Comparison of ENCODE assay signal across 18 cellular contexts in genomic region chr6:169709293-169709692, GRCh38. TPM values are rescaled to one million over a fixed set of nuclear protein-coding genes. Genes with fewer than 3 reads are reported as not detected.
DNase-seq lines count a peak whose midpoint lies in the region; ATAC-seq and TF ChIP-seq lines count a peak whose summit lies in the region.
"Had no signal": no experiment of that assay in that cellular context is flagged by ENCODE, and none has a peak within 500 bp of the region (broad histone marks: within the 10 kb centered on the region; RNA-seq: fewer than 3 reads in every experiment).

No MANE protein-coding gene starts in this region.

- DNase-seq in MCF 10A (ENCODE audit: unreplicated experiment) (no peak), breast epithelium (ENCODE audit: low spot score in 2 of 2) (no peak), IMR-90 (no peak), progenitor cell of endocrine pancreas (ENCODE audit: low spot score, unreplicated experiment) (no peak), substantia nigra (lab: John Stamatoyannopoulos, UW) (no peak), tibial nerve (ENCODE audit: low spot score in 2 of 2) (no peak)
- DNase-seq in activated CD4-positive, alpha-beta T cell treated with anti-CD3 and anti-CD28 coated beads for 48 hours = no peak
- DNase-seq: activated CD4-positive, alpha-beta T cell treated with anti-CD3 and anti-CD28 coated beads, Interleukin-2, amount 50 U/mL, for 4 hours; amygdala; caudate nucleus; CD8-positive, alpha-beta memory T cell; small intestine; stimulated activated CD4-positive, alpha-beta T cell treated with anti-CD3 and anti-CD28 coated beads, Interleukin-4, amount 100 ng/mL, for 1 hour; uterus had no signal

- no peak overlapping the region for H3K23ac ChIP-seq in IMR-90 (ENCODE audit: low read depth, low read length)

- H4K8ac ChIP-seq in IMR-90 (ENCODE audit: low read depth in 2 of 2, low read length in 2 of 2) = no peak overlapping the region

- TF ChIP-seq POLR2A in breast epithelium (IDR thresholded peaks at IDR 0.05) (no peak), IMR-90 (IDR thresholded peaks at IDR 0.05; ENCODE audit: low read depth, low read length) (no peak), tibial nerve (IDR thresholded peaks at IDR 0.05) (no peak)

- H3K27ac ChIP-seq in breast epithelium = no peak overlapping the region
- no peak overlapping the region for H3K27ac ChIP-seq in IMR-90 (ENCODE audit: insufficient read depth, low read length)
- H3K27ac ChIP-seq in substantia nigra (ENCODE audit: low read depth, low read length, poor library complexity, severe bottlenecking) = no peak overlapping the region
- no peak overlapping the region for H3K27ac ChIP-seq in tibial nerve
- H3K27ac ChIP-seq: gastroesophageal sphincter, RWPE1, uterus had no signal

- H3K56ac ChIP-seq in IMR-90 (ENCODE audit: extremely low read depth, insufficient read depth, low read length) = no peak overlapping the region

- no peak overlapping the region for H2AFZ ChIP-seq in IMR-90 (replicated peaks; ENCODE audit: low read length, poor library complexity)

- 0 out of 2 replicates have a peak, but pooled peaks cover 3% of the 10 kb centered on the region for H4K20me1 ChIP-seq in IMR-90 (ENCODE audit: insufficient read depth, low read length)

- H3K4me3 Mint-ChIP-seq in MCF 10A (ENCODE audit: unreplicated experiment) (no peak overlapping the region), progenitor cell of endocrine pancreas (ENCODE audit: low read depth) (no peak overlapping the region)
- H3K4me3 Mint-ChIP-seq: CD8-positive, alpha-beta memory T cell had no signal

- no peak overlapping the region for H3K4ac ChIP-seq in IMR-90 (ENCODE audit: low read depth, low read length)

- H2BK120ac ChIP-seq in IMR-90 (ENCODE audit: low read depth, low read length) = no peak overlapping the region

- H2AK5ac ChIP-seq in IMR-90 (ENCODE audit: low read depth, low read length) = no peak overlapping the region

- ATAC-seq in GM21723 (IDR thresholded peaks at IDR 0.05; ENCODE audit: unreplicated experiment) (peak; percentile 50), IMR-90 (ENCODE audit: low read depth) (no peak)
- ATAC-seq: gastroesophageal sphincter, left lobe of liver had no signal

- 0 out of 2 replicates have a peak, but pooled peaks cover 5% of the 10 kb centered on the region for H3K9me1 ChIP-seq in IMR-90 (ENCODE audit: insufficient read depth, low read length)

- H3K18ac ChIP-seq in IMR-90 (ENCODE audit: low read depth, low read length) = no peak overlapping the region

- no peak overlapping the region for H3K4me2 ChIP-seq in IMR-90 (ENCODE audit: low read depth, low read length)

- H3K27ac Mint-ChIP-seq in MCF 10A (ENCODE audit: low read depth, unreplicated experiment) (peak overlapping the region; percentile 16), progenitor cell of endocrine pancreas (no peak overlapping the region)

- no peak overlapping the region for H2BK20ac ChIP-seq in IMR-90 (ENCODE audit: low read depth, low read length)

- H3K4me1 Mint-ChIP-seq in MCF 10A (ENCODE audit: insufficient read depth, unreplicated experiment) = peaks cover 10% of the 10 kb centered on the region
- H3K4me1 Mint-ChIP-seq in progenitor cell of endocrine pancreas (ENCODE audit: low read depth) = peaks cover 1% of the 10 kb centered on the region

- H3K79me1 ChIP-seq in IMR-90 (ENCODE audit: low read depth in 1 of 2, low read length in 2 of 2) = peaks cover 8 to 14% of the 10 kb centered on the region in 2 experiments

- H3K9ac ChIP-seq in IMR-90 (ENCODE audit: low read depth, low read length) = no peak overlapping the region

- H3K27me3 Mint-ChIP-seq in MCF 10A (ENCODE audit: insufficient read depth, unreplicated experiment) (no peaks in the 10 kb centered on the region), progenitor cell of endocrine pancreas (no peaks in the 10 kb centered on the region)
- H3K27me3 Mint-ChIP-seq: CD8-positive, alpha-beta memory T cell had no signal

- TF ChIP-seq RAD21 in IMR-90 (IDR thresholded peaks at IDR 0.05; ENCODE audit: low read length) = no peak

- H3K36me3 ChIP-seq in breast epithelium (peaks cover 8% of the 10 kb centered on the region), IMR-90 (ENCODE audit: control insufficient read depth, insufficient read depth, low read length) (peaks cover 35% of the 10 kb centered on the region), tibial nerve (peaks cover 0 to 63% (median 6%) of the 10 kb centered on the region in 3 donors)
- H3K36me3 ChIP-seq: uterus had no signal

- H3K9me3 ChIP-seq in breast epithelium (no peaks in the 10 kb centered on the region), IMR-90 (ENCODE audit: control insufficient read depth, insufficient read depth, low read length) (no peaks in the 10 kb centered on the region), tibial nerve (no peaks in the 10 kb centered on the region)
- H3K9me3 ChIP-seq: gastroesophageal sphincter, uterus had no signal

- H2AK9ac ChIP-seq in IMR-90 (replicated peaks; ENCODE audit: low read depth, low read length, poor library complexity) = no peak overlapping the region

- CTCF ChIA-PET in MCF 10A (lab: Yijun Ruan, JAX) (interaction anchor here (0.6 to 2.3 kb wide), 4 partner anchors 8 to 853 kb away, joined by 3 to 7 read pairs (median 5); partner anchors contain the start of genes C6orf120 and WDR27), IMR-90 (lab: Yijun Ruan, JAX) (interaction anchor here (1.0 kb wide), 1 partner anchor 9 kb away, joined by 3 read pairs; no protein-coding TSS in a partner anchor)

- in situ Hi-C loops in IMR-90 (cut with MboI; ENCODE audit: low sequenced_read_pairs) = no loop called here

- no peak for TF ChIP-seq CTCF in MCF 10A (IDR thresholded peaks at IDR 0.05; ENCODE audit: unreplicated experiment)
- no peak for TF ChIP-seq CTCF in breast epithelium (IDR thresholded peaks at IDR 0.05)
- TF ChIP-seq CTCF in IMR-90 (conservative IDR thresholded peaks at IDR 0.05; ENCODE audit: low read depth, low read length) = no peak
- no peak for TF ChIP-seq CTCF in progenitor cell of endocrine pancreas (IDR thresholded peaks at IDR 0.05; ENCODE audit: unreplicated experiment)
- no peak for TF ChIP-seq CTCF in tibial nerve (IDR thresholded peaks at IDR 0.05)

- TF ChIP-seq EP300 in tibial nerve (IDR thresholded peaks at IDR 0.05) = no peak

- POLR2A ChIA-PET in MCF 10A (lab: Yijun Ruan, JAX) (interaction anchor here (0.9 to 5.7 kb wide), 5 partner anchors 8 to 43 kb away, joined by 3 to 30 read pairs (median 20); partner anchors contain the start of genes C6orf120, DYNLT2, ERMARD and WDR27), IMR-90 (lab: Charles Lee; ENCODE audit: unreplicated experiment) (interaction anchor here (0.6 kb wide), 1 partner anchor 45 kb away, joined by 3 read pairs; no protein-coding TSS in a partner anchor)

- H3K9me3 Mint-ChIP-seq in MCF 10A (ENCODE audit: unreplicated experiment) = no peaks in the 10 kb centered on the region
- H3K9me3 Mint-ChIP-seq in progenitor cell of endocrine pancreas (ENCODE audit: low read depth) = no peaks in the 10 kb centered on the region
- H3K9me3 Mint-ChIP-seq: CD8-positive, alpha-beta memory T cell had no signal

- H3K4me1 ChIP-seq in breast epithelium (no peaks in the 10 kb centered on the region), IMR-90 (ENCODE audit: control insufficient read depth, insufficient read depth, low read length) (no peaks in the 10 kb centered on the region), tibial nerve (peaks cover 0 to 15% (median 6%) of the 10 kb centered on the region in 4 donors)

- no peak overlapping the region for H3K4me3 ChIP-seq in breast epithelium
- H3K4me3 ChIP-seq in IMR-90 (ENCODE audit: insufficient read depth, low read depth, low read length) = no peak overlapping the region
- no peak overlapping the region for H3K4me3 ChIP-seq in tibial nerve
- H3K4me3 ChIP-seq: gastroesophageal sphincter, uterus had no signal

- H4K91ac ChIP-seq in IMR-90 (ENCODE audit: insufficient read depth, low read depth, low read length) = no peak overlapping the region

- H3K27me3 ChIP-seq in breast epithelium = no peaks in the 10 kb centered on the region
- H3K27me3 ChIP-seq in IMR-90 (ENCODE audit: control insufficient read depth, insufficient read depth, low read length) = no peaks in the 10 kb centered on the region
- H3K27me3 ChIP-seq in tibial nerve = no peaks in the 10 kb centered on the region
- H3K27me3 ChIP-seq: gastroesophageal sphincter, uterus had no signal

- intact Hi-C loops in MCF 10A (cut with micrococcal nuclease) = no loop called here
- intact Hi-C loops in breast epithelium (cut with DNase I; ENCODE audit: low total_unique reads) = no loop called here
- intact Hi-C loops in IMR-90 (cut with micrococcal nuclease) = no loop called here

- H2BK15ac ChIP-seq in IMR-90 (ENCODE audit: low read depth, low read length) = no peak overlapping the region

- dilution Hi-C loops in IMR-90 (cut with HindIII; ENCODE audit: low sequenced_read_pairs, unreplicated experiment) = no loop called here

- no peak overlapping the region for H3K14ac ChIP-seq in IMR-90 (replicated peaks; ENCODE audit: low read depth, low read length)

- no TSS peak for BruUV-seq in MCF 10A (replicated peaks; lab: Mats Ljungman, UMichigan)
- BruUV-seq in IMR-90 (replicated peaks; lab: Mats Ljungman, UMichigan) = TSS peak; percentile 32

- H2BK5ac ChIP-seq in IMR-90 (ENCODE audit: low read depth, low read length, poor library complexity, severe bottlenecking) = no peak overlapping the region

- H3K36me3 Mint-ChIP-seq in MCF 10A (ENCODE audit: insufficient read depth, unreplicated experiment) (peaks cover 32% of the 10 kb centered on the region), progenitor cell of endocrine pancreas (ENCODE audit: insufficient read depth) (peaks cover 13% of the 10 kb centered on the region)

- H4K5ac ChIP-seq in IMR-90 (ENCODE audit: low read depth, low read length) = no peak overlapping the region

RNA-seq across cellular contexts. Expression of gene C6orf120, which starts 7.4 kb away (rescaled TPM):
- total RNA-seq in MCF 10A (2022) (25.3 and 26.3 TPM in 2 replicates), breast epithelium (10 to 100 TPM; 29.5 to 49.0 (median 33.4) TPM), IMR-90 (2012; rRNA removed) (26.7 and 44.2 TPM in 2 replicates), progenitor cell of endocrine pancreas (25.3 and 25.8 TPM in 2 replicates), tibial nerve (10 to 100 TPM; 42.0 to 47.5 (median 45.0) TPM)
- 19.7 and 21.4 TPM in 2 replicates for polyA plus RNA-seq in IMR-90 (2012; rRNA removed)
- polyA plus RNA-seq in IMR-90 (2012; cell fraction: cytosol; rRNA removed) = 11.0 and 13.3 TPM in 2 replicates
- polyA plus RNA-seq in IMR-90 (2012; cell fraction: nucleus; rRNA removed; ENCODE audit: low replicate concordance) = 5.3 and 6.7 TPM in 2 replicates

RNA-seq across cellular contexts. Expression of gene WDR27, which starts 7.5 kb away (rescaled TPM):
- total RNA-seq in MCF 10A (2022) (65.4 and 80.6 TPM in 2 replicates), breast epithelium (10 to 100 TPM; 21.3 to 68.6 (median 56.4) TPM), IMR-90 (2012; rRNA removed) (7.0 and 7.8 TPM in 2 replicates), progenitor cell of endocrine pancreas (118 and 123 TPM in 2 replicates), tibial nerve (10 to 100 TPM; 33.9 to 57.5 (median 52.5) TPM)
- 18.1 and 18.5 TPM in 2 replicates for polyA plus RNA-seq in IMR-90 (2012; rRNA removed)
- 6.0 and 7.7 TPM in 2 replicates for polyA plus RNA-seq in IMR-90 (2012; cell fraction: cytosol; rRNA removed)
- 206 and 209 TPM in 2 replicates for polyA plus RNA-seq in IMR-90 (2012; cell fraction: nucleus; rRNA removed; ENCODE audit: low replicate concordance)

RNA-seq across cellular contexts. Expression of gene PHF10, which starts 15.0 kb away (rescaled TPM):
- total RNA-seq in MCF 10A (2022) (27.2 and 34.9 TPM in 2 replicates), breast epithelium (10 to 100 TPM; 50.1 to 79.2 (median 61.6) TPM), IMR-90 (2012; rRNA removed) (7.3 and 12.2 TPM in 2 replicates), progenitor cell of endocrine pancreas (103 and 105 TPM in 2 replicates), tibial nerve (10 to 100 TPM; 48.3 to 54.5 (median 51.4) TPM)
- 12.5 and 15.9 TPM in 2 replicates for polyA plus RNA-seq in IMR-90 (2012; rRNA removed)
- 3.2 and 4.7 TPM in 2 replicates for polyA plus RNA-seq in IMR-90 (2012; cell fraction: cytosol; rRNA removed)
- 4.1 and 54.3 TPM in 2 replicates for polyA plus RNA-seq in IMR-90 (2012; cell fraction: nucleus; rRNA removed; ENCODE audit: low replicate concordance)

RNA-seq across cellular contexts. Expression of gene DYNLT2, which starts 42.1 kb away (rescaled TPM):
- 0.79 and 1.3 TPM in 2 replicates for total RNA-seq in MCF 10A (2022)
- total RNA-seq in breast epithelium = 1 to 10 TPM; 1.9 to 2.6 (median 2.3) TPM
- 0.36 and 1.1 TPM in 2 replicates for total RNA-seq in IMR-90 (2012; rRNA removed)
- polyA plus RNA-seq in IMR-90 (2012; rRNA removed) = 0.32 and 0.44 TPM in 2 replicates
- polyA plus RNA-seq in IMR-90 (2012; cell fraction: cytosol; rRNA removed) = 0.05 TPM in 2 replicates
- 0.22 and 1.4 TPM in 2 replicates for polyA plus RNA-seq in IMR-90 (2012; cell fraction: nucleus; rRNA removed; ENCODE audit: low replicate concordance)
- 1.6 and 1.8 TPM in 2 replicates for total RNA-seq in progenitor cell of endocrine pancreas
- 1 to 10 TPM; 2.2 to 8.4 (median 5.4) TPM for total RNA-seq in tibial nerve

RNA-seq across cellular contexts. Expression of gene ERMARD, which starts 42.1 kb away (rescaled TPM):
- total RNA-seq in MCF 10A (2022) = 42.8 and 51.7 TPM in 2 replicates
- 10 to 100 TPM; 20.6 to 31.0 (median 27.7) TPM for total RNA-seq in breast epithelium
- total RNA-seq in IMR-90 (2012; rRNA removed) = 15.1 and 17.2 TPM in 2 replicates
- polyA plus RNA-seq in IMR-90 (2012; rRNA removed) = 25.4 and 26.1 TPM in 2 replicates
- polyA plus RNA-seq in IMR-90 (2012; cell fraction: cytosol; rRNA removed) = 16.5 and 18.7 TPM in 2 replicates
- 146 and 180 TPM in 2 replicates for polyA plus RNA-seq in IMR-90 (2012; cell fraction: nucleus; rRNA removed; ENCODE audit: low replicate concordance)
- 30.3 and 33.4 TPM in 2 replicates for total RNA-seq in progenitor cell of endocrine pancreas
- 10 to 100 TPM; 27.4 to 58.3 (median 41.6) TPM for total RNA-seq in tibial nerve
